13 cellular contexts compared by ENCODE assay signal in the genomic region with DNA sequence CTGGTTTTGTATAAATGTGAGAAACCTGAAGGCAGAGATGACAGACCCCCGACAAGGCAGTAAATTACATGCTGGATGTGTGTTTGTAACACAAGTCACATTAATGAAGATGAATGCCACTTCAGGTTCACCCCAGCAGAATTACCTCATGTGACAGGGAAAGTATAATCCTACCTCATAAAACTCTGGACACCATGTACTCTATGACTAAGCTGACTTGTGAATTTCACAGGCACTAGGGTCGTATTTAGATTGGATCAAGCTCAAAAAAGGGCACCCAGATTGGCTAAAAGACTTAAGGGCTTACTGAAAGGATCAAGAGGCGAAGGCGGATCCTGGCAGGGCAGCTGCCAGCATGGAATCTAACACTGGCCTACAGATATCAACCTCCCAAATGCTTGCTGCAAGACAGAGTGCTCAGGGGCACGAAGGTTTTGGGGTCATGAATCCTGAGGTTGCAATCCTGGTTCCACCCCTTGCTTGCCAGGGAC.
DNase-seq lines count a peak whose midpoint lies in the region; ATAC-seq and TF ChIP-seq lines count a peak whose summit lies in the region.
"Had no signal": no experiment of that assay in that cellular context is flagged by ENCODE, and none has a peak within 500 bp of the region (broad histone marks: within the 10 kb centered on the region; RNA-seq: fewer than 3 reads in every experiment).

No MANE protein-coding gene starts in this region.

- no peaks in the 10 kb centered on the region for H3K9me3 Mint-ChIP-seq in CD4-positive, alpha-beta memory T cell

- H3K4me1 Mint-ChIP-seq in CD4-positive, alpha-beta memory T cell = peaks cover 9 to 15% (median 12%) of the 10 kb centered on the region in 4 donors

- no peaks in the 10 kb centered on the region for H3K9me3 ChIP-seq in upper lobe of right lung
- no peaks in the 10 kb centered on the region for H3K9me3 ChIP-seq in suprapubic skin
- H3K9me3 ChIP-seq in CD4-positive, alpha-beta memory T cell (ENCODE audit: control insufficient read depth in 1 of 2, low read length in 2 of 2) = no peaks in the 10 kb centered on the region

- H3K4me3 Mint-ChIP-seq in CD4-positive, alpha-beta memory T cell = no peak overlapping the region
- H3K4me3 Mint-ChIP-seq: activated CD8-positive, alpha-beta T cell treated with anti-CD3 and anti-CD28 coated beads, Interleukin-2, amount 10 ng/mL, durations not matched to agents 7 days and 5 days had no signal

- ATAC-seq in left cardiac atrium (peak; percentile 16 to 45), upper lobe of right lung (peak; percentile 45), HG02885 (IDR thresholded peaks at IDR 0.05; ENCODE audit: poor library complexity, unreplicated experiment) (no peak)
- ATAC-seq: activated CD8-positive, alpha-beta T cell treated with anti-CD3 and anti-CD28 coated beads, Interleukin-2, amount 10 ng/mL, durations not matched to agents 7 days and 5 days had no signal

- TF ChIP-seq POLR2A in suprapubic skin (IDR thresholded peaks at IDR 0.05) = no peak

- POLR2A ChIA-PET in CD4-positive, alpha-beta memory T cell (lab: Charles Lee; ENCODE audit: partially characterized antibody) = no interaction called here

- H3K36me3 ChIP-seq in upper lobe of right lung (peaks cover 29% of the 10 kb centered on the region), suprapubic skin (peaks cover 9% of the 10 kb centered on the region)
- H3K36me3 ChIP-seq in CD4-positive, alpha-beta memory T cell (ENCODE audit: insufficient read depth, low read length) = peaks cover 26% of the 10 kb centered on the region

- no peaks in the 10 kb centered on the region for H3K4me1 ChIP-seq in upper lobe of right lung
- no peaks in the 10 kb centered on the region for H3K4me1 ChIP-seq in suprapubic skin
- H3K4me1 ChIP-seq in CD4-positive, alpha-beta memory T cell (ENCODE audit: insufficient read depth, low read length) = no peaks in the 10 kb centered on the region

- peaks cover 38 to 75% of the 10 kb centered on the region in 2 donors for H3K36me3 Mint-ChIP-seq in CD4-positive, alpha-beta memory T cell

- no peak for TF ChIP-seq EP300 in suprapubic skin (IDR thresholded peaks at IDR 0.05)

- CTCF ChIA-PET in CD4-positive, alpha-beta memory T cell (lab: Charles Lee; ENCODE audit: partially characterized antibody) = interaction anchor here (1.2 kb wide), 1 partner anchor 37 kb away, joined by 3 read pairs; no protein-coding TSS in a partner anchor

- H3K27ac ChIP-seq in upper lobe of right lung (no peak overlapping the region), suprapubic skin (no peak overlapping the region)
- H3K27ac ChIP-seq in CD4-positive, alpha-beta memory T cell (ENCODE audit: low read depth, low read length) = no peak overlapping the region
- H3K27ac ChIP-seq: skin epidermis had no signal

- WGBS in suprapubic skin = 89% methylated on average over 5 of the region's 5 CpGs

- intact Hi-C loops in left cardiac atrium (cut with DNase I) = loop anchor here in 1 of 2 donors (10.0 kb wide), 1 partner anchor 118 kb away; no protein-coding TSS in a partner anchor
- intact Hi-C loops in cardiac septum (cut with DNase I) = no loop called here
- intact Hi-C loops in upper lobe of right lung (cut with DNase I) = no loop called here
- intact Hi-C loops in CD4-positive, alpha-beta memory T cell (cut with micrococcal nuclease) = loop anchor here (5.0 to 10.0 kb wide), 3 partner anchors 44 to 551 kb away; partner anchors contain the start of gene DNAJC1

- no peaks in the 10 kb centered on the region for H3K27me3 Mint-ChIP-seq in CD4-positive, alpha-beta memory T cell

- no peak for TF ChIP-seq CTCF in upper lobe of right lung (IDR thresholded peaks at IDR 0.05)
- TF ChIP-seq CTCF in suprapubic skin (IDR thresholded peaks at IDR 0.05) = no peak

- no peak for DNase-seq in left cardiac atrium
- DNase-seq in cardiac septum (ENCODE audit: low spot score) = no peak
- DNase-seq in SHP77 (lab: John Stamatoyannopoulos, UW) = peak; percentile 24 to 46
- DNase-seq in islet precursor cell = peak; percentile 57
- DNase-seq in upper lobe of right lung = no peak
- no peak for DNase-seq in suprapubic skin (ENCODE audit: low spot score in 2 of 2)
- DNase-seq in CD4-positive, alpha-beta memory T cell = no peak
- DNase-seq: activated CD8-positive, alpha-beta T cell treated with anti-CD3 and anti-CD28 coated beads, Interleukin-2, amount 10 ng/mL, durations not matched to agents 7 days and 5 days; AML-193; mesendoderm; NCI-H1436 treated with DMSO at 0.1 percent for 48 hours had no signal

- H3K27ac Mint-ChIP-seq in CD4-positive, alpha-beta memory T cell = peak overlapping the region in 1 of 7 donors; percentile 22
- H3K27ac Mint-ChIP-seq: activated CD8-positive, alpha-beta T cell treated with anti-CD3 and anti-CD28 coated beads, Interleukin-2, amount 10 ng/mL, durations not matched to agents 7 days and 5 days had no signal

- no peaks in the 10 kb centered on the region for H3K27me3 ChIP-seq in upper lobe of right lung
- no peaks in the 10 kb centered on the region for H3K27me3 ChIP-seq in suprapubic skin
- no peaks in the 10 kb centered on the region for H3K27me3 ChIP-seq in CD4-positive, alpha-beta memory T cell (ENCODE audit: insufficient read depth, low read length)

- H3K4me3 ChIP-seq in upper lobe of right lung = no peak overlapping the region
- no peak overlapping the region for H3K4me3 ChIP-seq in suprapubic skin
- H3K4me3 ChIP-seq in CD4-positive, alpha-beta memory T cell (ENCODE audit: low read length in 2 of 2) = no peak overlapping the region
- H3K4me3 ChIP-seq: skin epidermis had no signal

Comparison
In these comparisons a context has a peak if more than half of its experiments do, and no peak if none do; other contexts are left out.
1. DNase-seq: peak in SHP77 (2 of 2) and islet precursor cell (single experiment); none in left cardiac atrium (single experiment), cardiac septum (single experiment), upper lobe of right lung (single experiment), suprapubic skin (0 of 2) and CD4-positive, alpha-beta memory T cell (0 of 5).